In genomic region chr17:49962599-49963276, GRCh38 we compare ENCODE assay signal across 25 cellular contexts. TPM values are rescaled to one million over a fixed set of nuclear protein-coding genes. Genes with fewer than 3 reads are reported as not detected.
A peak's percentile ranks its signal among the peaks of the same experiment; 100 is the strongest.
DNase-seq lines count a peak whose midpoint lies in the region; ATAC-seq, FAIRE-seq and TF ChIP-seq lines count a peak whose summit lies in the region.
"Had no signal": no experiment of that assay in that cellular context is flagged by ENCODE, and none has a peak within 500 bp of the region (broad histone marks: within the 10 kb centered on the region; RNA-seq: fewer than 3 reads in every experiment).

No MANE protein-coding gene starts in this region.

- H3K27me3 Mint-ChIP-seq in GM23338 (ENCODE audit: insufficient read depth, low read depth, poor library complexity), result peaks cover 76% of the 10 kb centered on the region
- H3K27me3 Mint-ChIP-seq in nephron progenitor cell (ENCODE audit: low read depth, poor library complexity), result peaks cover 88% of the 10 kb centered on the region

- intact Hi-C loops in K562 (cut with micrococcal nuclease), result no loop called here

- POLR2A ChIA-PET in K562 (lab: Yijun Ruan, JAX), result no interaction called here

- H3K36me3 ChIP-seq in GM23338 (ENCODE audit: insufficient read depth) (no peaks in the 10 kb centered on the region), HUES6 (ENCODE audit: control insufficient read depth, insufficient read depth, low read length) (no peaks in the 10 kb centered on the region), K562 (ENCODE audit: control insufficient read depth, insufficient read depth, low read length) (no peaks in the 10 kb centered on the region)
- H3K36me3 ChIP-seq: BLaER1 treated with 17β-estradiol and CSF1 and Interleukin-3, amounts not matched to agents 10 nM and 100 nM; HAP-1 had no signal

- H4K20me1 ChIP-seq in GM23338 (replicated peaks; ENCODE audit: insufficient read depth) (peaks cover 25% of the 10 kb centered on the region), K562 (replicated peaks; ENCODE audit: control insufficient read depth, insufficient read depth, low read length) (no peaks in the 10 kb centered on the region)

- no peak for TF ChIP-seq EP300 in K562 (IDR thresholded peaks at IDR 0.05; ENCODE audit: low read length)

- TF ChIP-seq POLR2A in K562 (conservative IDR thresholded peaks at IDR 0.05), result no peak

- H3K4me3 ChIP-seq in GM23338 (peak overlapping the region; percentile 53), HUES6 (ENCODE audit: low read depth, low read length) (peak overlapping the region; percentile 39), K562 (no peak overlapping the region)
- H3K4me3 ChIP-seq: BLaER1 treated with 17β-estradiol and CSF1 and Interleukin-3, amounts not matched to agents 10 nM and 100 nM; HAP-1 had no signal

- peaks cover 37% of the 10 kb centered on the region for H3K4me1 ChIP-seq in GM23338 (ENCODE audit: insufficient read depth)
- H3K4me1 ChIP-seq in HUES6 (ENCODE audit: control insufficient read depth, insufficient read depth, low read length), result peaks cover 31% of the 10 kb centered on the region
- H3K4me1 ChIP-seq in K562 (replicated peaks in 1 of 2; ENCODE audit: control insufficient read depth in 2 of 2, insufficient read depth in 2 of 2, low read length in 2 of 2), result peaks cover 0 to 4% of the 10 kb centered on the region in 2 experiments; a peak in 2 of 5 replicates
- H3K4me1 ChIP-seq: HAP-1 had no signal

- H3K27ac ChIP-seq in GM23338 (ENCODE audit: low read depth) (no peak overlapping the region), HUES6 (ENCODE audit: low read depth, low read length) (no peak overlapping the region), K562 (ENCODE audit: extremely low read depth, low read depth, low read length) (no peak overlapping the region)
- H3K27ac ChIP-seq: BLaER1 treated with 17β-estradiol and CSF1 and Interleukin-3, amounts not matched to agents 10 nM and 100 nM had no signal

- in situ Hi-C loops in K562 (cut with MboI), result no loop called here

- H3K4me3 Mint-ChIP-seq in GM23338 (peak overlapping the region; percentile 65), nephron progenitor cell (peak overlapping the region; percentile 73)
- H3K4me3 Mint-ChIP-seq: CD8-positive, alpha-beta T cell had no signal

- H2AFZ ChIP-seq in GM23338 (no peak overlapping the region), K562 (ENCODE audit: low read depth, low read length) (no peak overlapping the region)

- TF ChIP-seq CTCF in GM23338 (conservative IDR thresholded peaks at IDR 0.05; ENCODE audit: low read depth in 2 of 2), result no peak
- no peak for TF ChIP-seq CTCF in K562 (IDR thresholded peaks at IDR 0.05 in 2 of 3, conservative IDR thresholded peaks at IDR 0.05 in 1 of 3; ENCODE audit: insufficient read depth in 2 of 3, low read depth in 1 of 3, low read length in 3 of 3)
- TF ChIP-seq CTCF in nephron progenitor cell (IDR thresholded peaks at IDR 0.05), result no peak

- no peaks in the 10 kb centered on the region for H3K9me1 ChIP-seq in K562 (ENCODE audit: control insufficient read depth, insufficient read depth, low read length)

- peak; percentile 11 for ATAC-seq in GM23338
- no peak for ATAC-seq in K562
- ATAC-seq in HG02623 (IDR thresholded peaks at IDR 0.05; ENCODE audit: unreplicated experiment), result no peak
- ATAC-seq in HG03039 (IDR thresholded peaks at IDR 0.05; ENCODE audit: unreplicated experiment), result no peak
- ATAC-seq: CD8-positive, alpha-beta T cell had no signal

- H3K4me2 ChIP-seq in GM23338 (peak overlapping the region; percentile 79), K562 (ENCODE audit: insufficient read depth, low read length) (no peak overlapping the region)
- H3K4me2 ChIP-seq: BLaER1 treated with 17β-estradiol and CSF1 and Interleukin-3, amounts not matched to agents 10 nM and 100 nM; SK-N-SH had no signal

- H3K9me3 ChIP-seq in HUES6 (ENCODE audit: control insufficient read depth, insufficient read depth, low read depth, low read length) (no peaks in the 10 kb centered on the region), K562 (replicated peaks; ENCODE audit: control insufficient read depth, insufficient read depth, low read depth, low read length) (no peaks in the 10 kb centered on the region)
- H3K9me3 ChIP-seq: HAP-1, SK-N-SH had no signal

- H3K36me3 Mint-ChIP-seq in GM23338 (ENCODE audit: low read depth) (no peaks in the 10 kb centered on the region), nephron progenitor cell (ENCODE audit: low read depth) (no peaks in the 10 kb centered on the region)
- H3K36me3 Mint-ChIP-seq: CD8-positive, alpha-beta T cell had no signal

- DNase-seq in GM23338 (ENCODE audit: low spot score) (peak; percentile 37), K562 (ENCODE audit: extremely low read depth in 1 of 4, low spot score in 3 of 4) (no peak), nephron progenitor cell (peak; percentile 39), medulla oblongata (ENCODE audit: extremely low spot score) (no peak)
- DNase-seq: CD8-positive, alpha-beta T cell; KG1; MV-4-11; NCI-H1417; NCI-H187 treated with DMSO at 0.1 percent for 48 hours; NCI-H2227 treated with DMSO at 0.1 percent for 48 hours; NCI-H510A treated with DMSO at 0.1 percent for 48 hours; NCI-H774; SHP77 treated with DMSO at 0.1 percent for 48 hours; SK-N-SH had no signal

- TF ChIP-seq RAD21 in K562 (CRISPR knock-in tag; conservative IDR thresholded peaks at IDR 0.05 in 1 of 2, IDR thresholded peaks at IDR 0.05 in 1 of 2), result no peak

- FAIRE-seq in K562 (lab: Jason Lieb, UNC), result no peak
- FAIRE-seq: D721Med, GM12892, GM18507 had no signal

- H3F3A ChIP-seq in GM23338 (replicated peaks; ENCODE audit: low read depth), result peaks cover 10% of the 10 kb centered on the region

- H3K9me2 ChIP-seq in GM23338 (ENCODE audit: insufficient read depth), result no peaks in the 10 kb centered on the region
- H3K9me2 ChIP-seq: SK-N-SH had no signal

- peaks cover 37% of the 10 kb centered on the region for H3K4me1 Mint-ChIP-seq in GM23338
- H3K4me1 Mint-ChIP-seq in nephron progenitor cell, result peaks cover 40% of the 10 kb centered on the region

- no TSS peak for BruUV-seq in K562 (replicated peaks; lab: Mats Ljungman, UMichigan)

- H3K9me3 Mint-ChIP-seq in GM23338 (no peaks in the 10 kb centered on the region; the same call in 1 of the 3 replicates), nephron progenitor cell (no peaks in the 10 kb centered on the region)
- H3K9me3 Mint-ChIP-seq: CD8-positive, alpha-beta T cell had no signal

- H3K79me2 ChIP-seq in GM23338 (replicated peaks; ENCODE audit: insufficient read depth) (no peaks in the 10 kb centered on the region), K562 (ENCODE audit: control insufficient read depth, insufficient read depth, low read length) (no peaks in the 10 kb centered on the region)

- H3K27me3 ChIP-seq in GM23338 (ENCODE audit: insufficient read depth) (peaks cover 72% of the 10 kb centered on the region), HUES6 (ENCODE audit: control insufficient read depth, insufficient read depth, low read length) (peaks cover 73% of the 10 kb centered on the region), K562 (ENCODE audit: control insufficient read depth in 2 of 2, insufficient read depth in 2 of 2, low read length in 2 of 2) (peaks cover 35 to 64% of the 10 kb centered on the region in 2 experiments)

- H3K27ac Mint-ChIP-seq in GM23338, result no peak overlapping the region
- H3K27ac Mint-ChIP-seq in nephron progenitor cell, result no peak overlapping the region
- H3K27ac Mint-ChIP-seq: CD8-positive, alpha-beta T cell had no signal

- no peak overlapping the region for H3K9ac ChIP-seq in HUES6 (ENCODE audit: low read length)
- H3K9ac ChIP-seq in K562 (ENCODE audit: insufficient read depth in 1 of 2, low read depth in 2 of 2, low read length in 2 of 2), result no peak overlapping the region
- H3K9ac ChIP-seq: BLaER1 treated with 17β-estradiol and CSF1 and Interleukin-3, amounts not matched to agents 10 nM and 100 nM; SK-N-SH had no signal

- WGBS in K562 (ENCODE audit: insufficient coverage, low coverage, missing lambda C conversion rate), result 9% methylated on average over 10 of the region's 11 CpGs

- CTCF ChIA-PET in K562 (lab: Yijun Ruan, JAX; ENCODE audit: low intra/inter-chr PET ratio), result no interaction called here

RNA-seq across cellular contexts. Expression of gene DLX4, which starts 6.3 kb away (rescaled TPM):
- 0.10 and 0.58 TPM in 2 replicates for total RNA-seq in GM23338 (2014; rRNA removed; shearing (Covaris generic))
- polyA plus RNA-seq in GM23338 (2016; fragmentation: Nextera tagmentation; extraction: Ambion mirVana) (0.79 and 0.80 TPM in 2 replicates), K562 (2011; rRNA removed) (1.6 and 2.2 TPM in 2 replicates), K562 (2014; fragmentation: Illumina TruSeq; extraction: Trizol) (0.96 and 1.1 TPM in 2 replicates), K562 (2014; fragmentation: Nextera tagmentation; extraction: Ambion mirVana) (under 1 TPM; 0.15 to 0.39 TPM), K562 (2014; rRNA removed) (0.58 and 1.2 TPM in 2 replicates)
- total RNA-seq in K562 (2011; cell fraction: chromatin; rRNA removed; ENCODE audit: low replicate concordance), result 2.6 and 9.0 TPM in 2 replicates
- 5.0 and 6.3 TPM in 2 replicates for total RNA-seq in K562 (2011; cell fraction: nucleolus; rRNA removed)
- total RNA-seq in K562 (2011; cell fraction: nucleoplasm; rRNA removed), result 3.4 and 4.4 TPM in 2 replicates
- total RNA-seq in K562 (2014; rRNA removed) (0.32 and 0.41 TPM in 2 replicates), K562 (2014; rRNA removed; fragmentation: Illumina TruSeq; extraction: Trizol) (0.25 and 0.32 TPM in 2 replicates), K562 (2015; rRNA removed; fragmentation: Illumina TruSeq; extraction: Trizol) (0.58 and 0.83 TPM in 2 replicates), K562 (2021) (1.7 TPM in 2 replicates)
- polyA plus RNA-seq in K562 (2011; cell fraction: cytosol; rRNA removed), result 0.84 and 2.2 TPM in 2 replicates
- 5.6 and 15.3 TPM in 2 replicates for polyA plus RNA-seq in K562 (2011; cell fraction: nucleus; rRNA removed)
- 1.6 and 4.2 TPM in 2 replicates for polyA plus RNA-seq in K562 (2012)
- 0.72 and 1.4 TPM in 2 replicates for polyA minus RNA-seq in K562 (2011; rRNA and poly(A)+ RNA removed)
- polyA minus RNA-seq in K562 (2011; cell fraction: cytosol; rRNA and poly(A)+ RNA removed), result 0.82 and 1.2 TPM in 2 replicates
- polyA minus RNA-seq in K562 (2011; cell fraction: nucleus; rRNA and poly(A)+ RNA removed), result 0.67 and 3.2 TPM in 2 replicates
- total RNA-seq: RPMI7951 had no signal

RNA-seq across cellular contexts. Expression of gene DLX3, which starts 32.3 kb away (rescaled TPM):
- 0.14 TPM in 1 of 2 replicates, not detected in the other for total RNA-seq in GM23338 (2014; rRNA removed; shearing (Covaris generic))
- polyA plus RNA-seq in GM23338 (2016; fragmentation: Nextera tagmentation; extraction: Ambion mirVana), result 0.19 and 0.27 TPM in 2 replicates
- not detected in 2 replicates for total RNA-seq in K562 (2011; cell fraction: chromatin; rRNA removed; ENCODE audit: low replicate concordance)
- not detected in 2 replicates for total RNA-seq in K562 (2011; cell fraction: nucleolus; rRNA removed)
- total RNA-seq in K562 (2011; cell fraction: nucleoplasm; rRNA removed), result not detected in 2 replicates
- not detected in 2 replicates for total RNA-seq in K562 (2014; rRNA removed)
- not detected in 2 replicates for total RNA-seq in K562 (2014; rRNA removed; fragmentation: Illumina TruSeq; extraction: Trizol)
- total RNA-seq in K562 (2015; rRNA removed; fragmentation: Illumina TruSeq; extraction: Trizol), result not detected in 2 replicates
- total RNA-seq in K562 (2021), result not detected in 2 replicates
- polyA plus RNA-seq in K562 (2011; rRNA removed), result not detected in 2 replicates
- not detected in 2 replicates for polyA plus RNA-seq in K562 (2011; cell fraction: cytosol; rRNA removed)
- polyA plus RNA-seq in K562 (2011; cell fraction: nucleus; rRNA removed), result not detected in 2 replicates
- not detected in 2 replicates for polyA plus RNA-seq in K562 (2012)
- polyA plus RNA-seq in K562 (2014; fragmentation: Illumina TruSeq; extraction: Trizol), result not detected in 2 replicates
- polyA plus RNA-seq in K562 (2014; fragmentation: Nextera tagmentation; extraction: Ambion mirVana), result not detected
- not detected in 2 replicates for polyA plus RNA-seq in K562 (2014; rRNA removed)
- not detected in 2 replicates for polyA minus RNA-seq in K562 (2011; rRNA and poly(A)+ RNA removed)
- not detected in 2 replicates for polyA minus RNA-seq in K562 (2011; cell fraction: cytosol; rRNA and poly(A)+ RNA removed)
- polyA minus RNA-seq in K562 (2011; cell fraction: nucleus; rRNA and poly(A)+ RNA removed), result not detected in 2 replicates
- total RNA-seq: A673; CD8-positive, alpha-beta T cell; OCI-LY7; RPMI7951 had no signal
- polyA plus RNA-seq: SK-N-SH had no signal

Comparison
In these comparisons a context has a peak if more than half of its experiments do, and no peak if none do; other contexts are left out.
1. DNase-seq: peak in GM23338 (single experiment) and nephron progenitor cell (single experiment); none in K562 (0 of 4) and medulla oblongata (single experiment).